ENCODE assay signal across 12 cellular contexts in the genomic region with DNA sequence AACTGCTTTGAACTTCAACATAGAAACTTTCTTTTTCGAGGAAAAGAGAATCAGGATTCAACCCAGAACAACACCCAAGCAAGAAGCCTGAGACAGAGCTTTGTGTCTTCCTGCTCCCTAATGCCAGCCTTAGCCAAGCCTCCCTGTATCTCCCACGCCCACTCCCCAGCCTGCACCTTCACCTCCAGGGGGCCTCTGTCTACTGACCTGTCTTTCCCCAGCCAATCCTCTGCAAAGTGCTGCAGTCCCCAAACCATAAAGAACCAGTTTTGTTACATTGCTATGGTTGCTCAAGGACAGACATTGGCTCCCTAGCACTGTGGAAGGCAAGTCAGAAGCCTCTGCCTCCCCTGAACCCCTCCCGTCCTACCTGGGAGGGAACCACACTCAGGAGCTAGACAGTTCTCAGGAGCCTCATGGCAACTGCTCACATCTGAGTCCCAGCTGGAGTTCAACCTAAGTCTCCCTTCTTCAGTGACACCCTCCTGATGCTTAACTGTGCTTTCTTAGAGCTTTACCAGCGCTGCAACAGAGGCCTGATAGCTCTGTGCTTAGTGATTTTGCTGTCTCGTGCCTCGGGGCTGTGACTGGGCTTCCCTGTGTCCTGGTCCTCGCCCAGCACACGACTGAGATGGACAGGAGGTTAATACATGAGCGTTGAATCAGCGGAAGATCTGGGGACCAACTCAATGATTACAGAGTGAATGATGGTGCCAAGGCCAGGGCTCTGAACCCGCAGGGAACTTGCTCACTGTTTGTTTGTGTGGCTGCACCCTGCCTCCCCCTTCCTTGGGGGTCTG.
DNase-seq lines count a peak whose midpoint lies in the region; ATAC-seq and TF ChIP-seq lines count a peak whose summit lies in the region.
"Had no signal": no experiment of that assay in that cellular context is flagged by ENCODE, and none has a peak within 500 bp of the region (broad histone marks: within the 10 kb centered on the region; RNA-seq: fewer than 3 reads in every experiment).

No MANE protein-coding gene starts in this region.

- no peak for TF ChIP-seq POLR2A in stomach (IDR thresholded peaks at IDR 0.05)

- no peaks in the 10 kb centered on the region for H3K36me3 Mint-ChIP-seq in CD8-positive, alpha-beta memory T cell
- H3K36me3 Mint-ChIP-seq in T-helper 1 cell treated with Interleukin-12 subunit alpha and Interleukin-12 subunit beta and Interleukin-4 antibody, amounts not matched to agents 30 μg/mL and 1 μg/mL, for 36 hours (ENCODE audit: low read depth): no peaks in the 10 kb centered on the region
- H3K36me3 Mint-ChIP-seq in chondrocyte (ENCODE audit: low read depth): no peaks in the 10 kb centered on the region

- peak overlapping the region in 2 of 7 donors; percentile 15 to 59 for H3K4me3 Mint-ChIP-seq in CD8-positive, alpha-beta memory T cell
- no peak overlapping the region for H3K4me3 Mint-ChIP-seq in T-helper 1 cell treated with Interleukin-12 subunit alpha and Interleukin-12 subunit beta and Interleukin-4 antibody, amounts not matched to agents 30 μg/mL and 1 μg/mL, for 36 hours
- H3K4me3 Mint-ChIP-seq in chondrocyte (ENCODE audit: unreplicated experiment): no peak overlapping the region

- POLR2A ChIA-PET in CD8-positive, alpha-beta memory T cell (lab: Charles Lee): interaction anchor here (1.3 kb wide), 1 partner anchor 201 kb away, joined by 3 read pairs; no protein-coding TSS in a partner anchor

- peak overlapping the region; percentile 60 to 87 (median 73) for H3K27ac Mint-ChIP-seq in CD8-positive, alpha-beta memory T cell
- H3K27ac Mint-ChIP-seq in T-helper 1 cell treated with Interleukin-12 subunit alpha and Interleukin-12 subunit beta and Interleukin-4 antibody, amounts not matched to agents 30 μg/mL and 1 μg/mL, for 36 hours: peak overlapping the region; percentile 81
- H3K27ac Mint-ChIP-seq in chondrocyte (ENCODE audit: unreplicated experiment): no peak overlapping the region

- CTCF ChIA-PET in CD8-positive, alpha-beta memory T cell (lab: Charles Lee): interaction anchor here (1.0 to 4.6 kb wide), 10 partner anchors 19 to 402 kb away, joined by 3 to 27 read pairs (median 6); a partner anchor contains a TSS

- no peak for ATAC-seq in foreskin keratinocyte
- ATAC-seq: mucosa of descending colon had no signal

- H3K27me3 Mint-ChIP-seq in CD8-positive, alpha-beta memory T cell: peaks cover 0 to 1% of the 10 kb centered on the region in 2 donors
- H3K27me3 Mint-ChIP-seq in T-helper 1 cell treated with Interleukin-12 subunit alpha and Interleukin-12 subunit beta and Interleukin-4 antibody, amounts not matched to agents 30 μg/mL and 1 μg/mL, for 36 hours (ENCODE audit: low read depth): no peaks in the 10 kb centered on the region
- H3K27me3 Mint-ChIP-seq in chondrocyte (ENCODE audit: low read depth): peaks cover 6% of the 10 kb centered on the region

- intact Hi-C loops in stomach (cut with DNase I; ENCODE audit: low total_unique reads): no loop called here
- intact Hi-C loops in dorsolateral prefrontal cortex (cut with DNase I): no loop called here

- peaks cover 48% of the 10 kb centered on the region for H3K4me1 ChIP-seq in CD8-positive, alpha-beta memory T cell (ENCODE audit: insufficient read depth, low read length)
- H3K4me1 ChIP-seq in foreskin keratinocyte (no peaks in the 10 kb centered on the region), stomach (peaks cover 0 to 21% (median 12%) of the 10 kb centered on the region in 4 donors)

- no peaks in the 10 kb centered on the region for H3K27me3 ChIP-seq in CD8-positive, alpha-beta memory T cell (ENCODE audit: insufficient read depth, low read length, poor library complexity, severe bottlenecking)
- H3K27me3 ChIP-seq in foreskin keratinocyte (no peaks in the 10 kb centered on the region), stomach (no peaks in the 10 kb centered on the region), dorsolateral prefrontal cortex (peaks cover 0 to 6% (median 0%) of the 10 kb centered on the region in 45 donors)
- H3K27me3 ChIP-seq: suprapubic skin had no signal

- H3K27ac ChIP-seq in CD8-positive, alpha-beta memory T cell (ENCODE audit: low read depth, low read length): no peak overlapping the region
- no peak overlapping the region for H3K27ac ChIP-seq in foreskin keratinocyte
- H3K27ac ChIP-seq in stomach: no peak overlapping the region
- H3K27ac ChIP-seq in dorsolateral prefrontal cortex: no peak overlapping the region
- H3K27ac ChIP-seq: suprapubic skin had no signal

- 85 to 92% (median 87%) methylated on average over 11 of the region's 11 CpGs for WGBS in stomach, 5 donors

- TF ChIP-seq CTCF in GM12873 (IDR thresholded peaks at IDR 0.05; ENCODE audit: insufficient read depth, low read depth, low read length, missing control alignments): peak; percentile 60
- peak; percentile 36 for TF ChIP-seq CTCF in foreskin keratinocyte (conservative IDR thresholded peaks at IDR 0.05)
- TF ChIP-seq CTCF in stomach (IDR thresholded peaks at IDR 0.05): no peak
- no peak for TF ChIP-seq CTCF in chondrocyte (IDR thresholded peaks at IDR 0.05)
- TF ChIP-seq CTCF in dorsolateral prefrontal cortex (IDR thresholded peaks at IDR 0.05 in 54 of 56, conservative IDR thresholded peaks at IDR 0.05 in 2 of 56; ENCODE audit: low read depth in 1 of 56, partially characterized antibody in 56 of 56): no peak

- no peak for DNase-seq in CD8-positive, alpha-beta memory T cell
- DNase-seq in foreskin keratinocyte: no peak
- no peak for DNase-seq in stomach
- no peak for DNase-seq in chondrocyte (ENCODE audit: low spot score)
- no peak for DNase-seq in HuH-7.5 (ENCODE audit: low spot score)
- DNase-seq in dorsolateral prefrontal cortex: no peak
- DNase-seq: activated CD4-positive, alpha-beta T cell treated with anti-CD3 and anti-CD28 coated beads, Interleukin-2, amount 50 U/mL, for 4 hours; cerebellar nuclear complex; mucosa of descending colon had no signal

- no peaks in the 10 kb centered on the region for H3K9me3 ChIP-seq in CD8-positive, alpha-beta memory T cell (ENCODE audit: low read length)
- H3K9me3 ChIP-seq in stomach: no peaks in the 10 kb centered on the region
- H3K9me3 ChIP-seq: mucosa of descending colon, suprapubic skin had no signal

- TF ChIP-seq EP300 in stomach (IDR thresholded peaks at IDR 0.05): no peak

- H3K9me3 Mint-ChIP-seq in CD8-positive, alpha-beta memory T cell: no peaks in the 10 kb centered on the region
- no peaks in the 10 kb centered on the region for H3K9me3 Mint-ChIP-seq in T-helper 1 cell treated with Interleukin-12 subunit alpha and Interleukin-12 subunit beta and Interleukin-4 antibody, amounts not matched to agents 30 μg/mL and 1 μg/mL, for 36 hours
- H3K9me3 Mint-ChIP-seq in chondrocyte (ENCODE audit: low read depth): no peaks in the 10 kb centered on the region

- no peak overlapping the region for H3K4me3 ChIP-seq in CD8-positive, alpha-beta memory T cell (ENCODE audit: low read length)
- no peak overlapping the region for H3K4me3 ChIP-seq in stomach
- no peak overlapping the region for H3K4me3 ChIP-seq in dorsolateral prefrontal cortex
- H3K4me3 ChIP-seq: mucosa of descending colon, suprapubic skin had no signal

- no peaks in the 10 kb centered on the region for H3K36me3 ChIP-seq in CD8-positive, alpha-beta memory T cell (ENCODE audit: insufficient read depth, low read length)
- H3K36me3 ChIP-seq in stomach: no peaks in the 10 kb centered on the region
- H3K36me3 ChIP-seq: suprapubic skin had no signal

- H3K4me1 Mint-ChIP-seq in CD8-positive, alpha-beta memory T cell: peaks cover 46 to 58% (median 57%) of the 10 kb centered on the region in 3 donors
- peaks cover 50% of the 10 kb centered on the region for H3K4me1 Mint-ChIP-seq in T-helper 1 cell treated with Interleukin-12 subunit alpha and Interleukin-12 subunit beta and Interleukin-4 antibody, amounts not matched to agents 30 μg/mL and 1 μg/mL, for 36 hours (ENCODE audit: low read depth)
- no peaks in the 10 kb centered on the region for H3K4me1 Mint-ChIP-seq in chondrocyte (ENCODE audit: low read depth)

Comparison
In these comparisons a context has a peak if more than half of its experiments do, and no peak if none do; other contexts are left out.
1. CTCF ChIP-seq: peak in GM12873 (single experiment) and foreskin keratinocyte (single experiment); none in stomach (0 of 7), chondrocyte (single experiment) and dorsolateral prefrontal cortex (0 of 56).